30 cellular contexts compared by ENCODE assay signal in the genomic region with DNA sequence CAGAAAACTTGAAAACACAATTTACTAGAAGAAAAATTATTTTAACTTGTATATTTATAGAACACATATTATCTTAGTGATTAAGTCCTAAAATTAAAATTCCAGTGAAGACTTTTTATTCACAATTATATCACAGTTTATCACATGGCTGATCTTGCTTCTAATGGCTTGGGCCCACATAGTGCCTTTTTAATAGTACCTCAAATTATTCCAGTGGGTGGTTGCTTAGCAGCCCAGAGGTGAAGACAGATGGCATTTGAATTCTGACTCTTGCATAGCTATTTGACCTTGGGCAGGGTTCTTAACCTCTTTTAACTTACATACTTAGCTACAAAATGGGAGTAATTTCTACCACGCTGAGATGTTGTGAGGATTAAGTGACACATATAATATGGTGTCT.
"Had no signal": no experiment of that assay in that cellular context is flagged by ENCODE, and none has a peak within 500 bp of the region (broad histone marks: within the 10 kb centered on the region; RNA-seq: fewer than 3 reads in every experiment).

No MANE protein-coding gene starts in this region.

- ATAC-seq: activated CD8-positive, alpha-beta T cell treated with anti-CD3 and anti-CD28 coated beads for 36 hours; activated naive CD4-positive, alpha-beta T cell treated with anti-CD3 and anti-CD28 coated beads, Interleukin-2, amount 50 U/mL, for 72 hours; activated T-cell treated with anti-CD3 and anti-CD28 coated beads, Interleukin-2, amount 50 U/mL, for 4 hours; activated T-cell treated with anti-CD3 and anti-CD28 coated beads, Interleukin-2, amount 50 U/mL, for 72 hours; activated T-helper 17 cell treated with anti-CD3 and anti-CD28 coated beads, Interleukin-2, amount 50 U/mL, for 72 hours; body of pancreas; T-helper 17 cell had no signal

- DNase-seq: activated B cell treated with CpG ODN at 0.5 μM for 24 hours; activated CD4-positive, alpha-beta memory T cell treated with anti-CD3 and anti-CD28 coated beads for 36 hours; activated CD4-positive, alpha-beta T cell treated with anti-CD3 and anti-CD28 coated beads for 4 hours; activated CD4-positive, alpha-beta T cell treated with anti-CD3 and anti-CD28 coated beads, Interleukin-2, amount 10 ng/mL, durations not matched to agents 24 days and 14 days; activated CD4-positive, alpha-beta T cell treated with anti-CD3 and anti-CD28 coated beads, Interleukin-2, amount 50 U/mL, for 1 hour; activated CD4-positive, alpha-beta T cell treated with anti-CD3 and anti-CD28 coated beads, Interleukin-2, amount 50 U/mL, for 4 hours; activated CD4-positive, CD25-positive, alpha-beta regulatory T cell treated with anti-CD3 and anti-CD28 coated beads, Interleukin-2, amount 50 U/mL, for 72 hours; activated CD8-positive, alpha-beta memory T cell treated with anti-CD3 and anti-CD28 coated beads, Interleukin-2, amount 50 U/mL, for 4 hours; activated CD8-positive, alpha-beta T cell treated with anti-CD3 and anti-CD28 coated beads for 36 hours; activated effector memory CD4-positive, alpha-beta T cell treated with anti-CD3 and anti-CD28 coated beads, Interleukin-2, amount 50 U/mL, for 16 hours; activated gamma-delta T cell treated with Interleukin-2 at 50 U/mL for 16 hours; activated naive CD4-positive, alpha-beta T cell; activated naive CD4-positive, alpha-beta T cell treated with anti-CD3 and anti-CD28 coated beads for 36 hours; activated naive CD4-positive, alpha-beta T cell treated with anti-CD3 and anti-CD28 coated beads, Interleukin-2, amount 50 U/mL, for 16 hours; activated naive CD8-positive, alpha-beta T cell treated with anti-CD3 and anti-CD28 coated beads for 36 hours; activated T-cell treated with anti-CD3 and anti-CD28 coated beads for 4 hours; activated T-cell treated with anti-CD3 and anti-CD28 coated beads, Interleukin-2, amount 50 U/mL, for 1 hour; activated T-cell treated with anti-CD3 and anti-CD28 coated beads, Interleukin-2, amount 50 U/mL, for 4 hours; activated T-cell treated with anti-CD3 and anti-CD28 coated beads, Interleukin-2, amount 50 U/mL, for 72 hours; adrenal gland; amniotic stem cell; aorta; body of pancreas; cerebellar nuclear complex; T-helper 17 cell had no signal

- H3K27ac ChIP-seq: adrenal gland, body of pancreas, brain microvascular endothelial cell, breast epithelium, VCaP had no signal
